In genomic region chr2:10832228-10832936, GRCh38 we compare ENCODE assay signal across 1 cellular context.
TF ChIP-seq lines count a peak whose summit lies in the region.

No MANE protein-coding gene starts in this region.

TF ChIP-seq in HepG2, 621 proteins besides CTCF, POLR2A, EP300 and RAD21 (continued from another document and continues in another):
- TF ChIP-seq FOXK1 (CRISPR knock-in tag; IDR thresholded peaks at IDR 0.05; ENCODE audit: borderline replicate concordance, low read depth) (peak; percentile 24; the same call in 1 of the 2 replicates), ZSCAN21 (CRISPR knock-in tag; IDR thresholded peaks at IDR 0.05; ENCODE audit: borderline replicate concordance) (peak; percentile 39; the same call in 1 of the 2 replicates), IRF9 (CRISPR knock-in tag; IDR thresholded peaks at IDR 0.05; ENCODE audit: borderline replicate concordance) (0 out of 2 replicates have a peak, but pooled peaks have one; percentile 42), POGK (CRISPR knock-in tag; conservative IDR thresholded peaks at IDR 0.05) (no peak), LCORL (IDR thresholded peaks at IDR 0.05) (no peak), LCORL (CRISPR knock-in tag; IDR thresholded peaks at IDR 0.05) (peak; percentile 37; the same call in 1 of the 2 replicates), EEA1 (CRISPR knock-in tag; IDR thresholded peaks at IDR 0.05; ENCODE audit: borderline replicate concordance) (no peak), USF2 (IDR thresholded peaks at IDR 0.05; ENCODE audit: low read depth, low read length) (no peak), USF2 (CRISPR knock-in tag; IDR thresholded peaks at IDR 0.05; ENCODE audit: borderline replicate concordance) (no peak), ZNF800 (CRISPR knock-in tag; IDR thresholded peaks at IDR 0.05) (peak; percentile 82; the same call in 1 of the 2 replicates), CBX2 (IDR thresholded peaks at IDR 0.05; ENCODE audit: low read depth, low read length) (no peak), CBX2 (CRISPR knock-in tag; IDR thresholded peaks at IDR 0.05; ENCODE audit: low read depth) (peak; percentile 48; the same call in 1 of the 2 replicates), ETV6 (CRISPR knock-in tag; conservative IDR thresholded peaks at IDR 0.05) (no peak), ZNF574 (CRISPR knock-in tag; IDR thresholded peaks at IDR 0.05) (peak; percentile 56; the same call in 1 of the 2 replicates), SRY (CRISPR knock-in tag; IDR thresholded peaks at IDR 0.05) (no peak), THAP9 (CRISPR knock-in tag; IDR thresholded peaks at IDR 0.05; ENCODE audit: borderline replicate concordance) (peak; percentile 31; the same call in 1 of the 2 replicates), HNF4G (IDR thresholded peaks at IDR 0.05; ENCODE audit: borderline replicate concordance, low read depth, low read length) (no peak), HNF4G (CRISPR knock-in tag; IDR thresholded peaks at IDR 0.05; ENCODE audit: borderline replicate concordance, low read depth) (no peak), MTF2 (CRISPR knock-in tag; IDR thresholded peaks at IDR 0.05; ENCODE audit: borderline replicate concordance) (peak; percentile 91; the same call in 1 of the 2 replicates), TCF12 (IDR thresholded peaks at IDR 0.05) (no peak), TCF12 (CRISPR knock-in tag; IDR thresholded peaks at IDR 0.05) (no peak), ZNF614 (CRISPR knock-in tag; IDR thresholded peaks at IDR 0.05; ENCODE audit: borderline replicate concordance) (peak; percentile 81; the same call in 1 of the 2 replicates), ZNF619 (CRISPR knock-in tag; IDR thresholded peaks at IDR 0.05) (peak; percentile 86; the same call in 1 of the 2 replicates), ATF6 (CRISPR knock-in tag; conservative IDR thresholded peaks at IDR 0.05) (no peak), MYC (CRISPR knock-in tag; IDR thresholded peaks at IDR 0.05; ENCODE audit: borderline replicate concordance) (peak; percentile 78; the same call in 1 of the 2 replicates), E2F5 (CRISPR knock-in tag; conservative IDR thresholded peaks at IDR 0.05) (0 out of 2 replicates have a peak, but pooled peaks have one; percentile 25), KDM2A (CRISPR knock-in tag; IDR thresholded peaks at IDR 0.05; ENCODE audit: borderline replicate concordance, low read depth) (peak; percentile 84; the same call in 1 of the 2 replicates), ZNF235 (CRISPR knock-in tag; IDR thresholded peaks at IDR 0.05; ENCODE audit: borderline replicate concordance) (no peak), PITX1 (CRISPR knock-in tag; IDR thresholded peaks at IDR 0.05) (peak; percentile 53; the same call in 1 of the 2 replicates), ETV5 (CRISPR knock-in tag; IDR thresholded peaks at IDR 0.05; ENCODE audit: borderline replicate concordance) (peak; percentile 69; the same call in 1 of the 2 replicates), MLLT10 (CRISPR knock-in tag; IDR thresholded peaks at IDR 0.05) (no peak), SMC3 (IDR thresholded peaks at IDR 0.05; ENCODE audit: low read length) (peak; percentile 69), MTA1 (CRISPR knock-in tag; IDR thresholded peaks at IDR 0.05; ENCODE audit: borderline replicate concordance) (peak; percentile 58; the same call in 1 of the 2 replicates), ZNF362 (CRISPR knock-in tag; IDR thresholded peaks at IDR 0.05; ENCODE audit: borderline replicate concordance) (peak; percentile 35; the same call in 1 of the 2 replicates), KLF13 (CRISPR knock-in tag; IDR thresholded peaks at IDR 0.05) (no peak), RBM39 (IDR thresholded peaks at IDR 0.05; ENCODE audit: low read depth, low read length, poor library complexity, severe bottlenecking) (peak; percentile 34), ZNF512 (CRISPR knock-in tag; IDR thresholded peaks at IDR 0.05) (no peak), BHLHE40 (IDR thresholded peaks at IDR 0.05; ENCODE audit: low read length) (peak; percentile 50; the same call in 1 of the 2 replicates), ZKSCAN1 (IDR thresholded peaks at IDR 0.05; ENCODE audit: low read length) (peak; percentile 50; the same call in 1 of the 2 replicates), FOXA3 (CRISPR knock-in tag; IDR thresholded peaks at IDR 0.05) (peak; percentile 41), KDM5B (CRISPR knock-in tag; IDR thresholded peaks at IDR 0.05; ENCODE audit: borderline replicate concordance) (0 out of 2 replicates have a peak, but pooled peaks have one; percentile 24), HMG20B (CRISPR knock-in tag; conservative IDR thresholded peaks at IDR 0.05) (no peak)
